Comparison of ENCODE assay signal across 17 cellular contexts in genomic region chr11:61406991-61407728, GRCh38.
"Had no signal": no experiment of that assay in that cellular context is flagged by ENCODE, and none has a peak within 500 bp of the region (broad histone marks: within the 10 kb centered on the region; RNA-seq: fewer than 3 reads in every experiment).

No MANE protein-coding gene starts in this region.

- H3K27ac ChIP-seq: heart right ventricle, left lung, ovary, SJCRH30 had no signal

- H3K4me1 ChIP-seq: heart right ventricle, left lung, SJCRH30 had no signal

- H3K27ac Mint-ChIP-seq: activated naive CD4-positive, alpha-beta T cell treated with anti-CD3 and anti-CD28 coated beads for 36 hours; activated T-helper 17 cell treated with anti-CD3 and anti-CD28 coated beads, Interleukin-2, amount 50 U/mL, for 72 hours; nephron; type B pancreatic cell had no signal

- H3K9me3 Mint-ChIP-seq: activated naive CD4-positive, alpha-beta T cell treated with anti-CD3 and anti-CD28 coated beads for 36 hours; activated T-helper 17 cell treated with anti-CD3 and anti-CD28 coated beads, Interleukin-2, amount 50 U/mL, for 72 hours; nephron; type B pancreatic cell had no signal

- DNase-seq: activated CD4-positive, alpha-beta T cell treated with anti-CD3 and anti-CD28 coated beads, Interleukin-2, amount 50 U/mL, for 48 hours; activated CD8-positive, alpha-beta memory T cell treated with anti-CD3 and anti-CD28 coated beads, Interleukin-2, amount 50 U/mL, for 4 hours; activated naive CD4-positive, alpha-beta T cell treated with anti-CD3 and anti-CD28 coated beads for 36 hours; amygdala; foreskin melanocyte; heart right ventricle; islet precursor cell; left lung; mesenchymal stem cell; ovary; retina; SJCRH30 had no signal

- H3K4me3 Mint-ChIP-seq: activated naive CD4-positive, alpha-beta T cell treated with anti-CD3 and anti-CD28 coated beads for 36 hours; activated T-helper 17 cell treated with anti-CD3 and anti-CD28 coated beads, Interleukin-2, amount 50 U/mL, for 72 hours; nephron; type B pancreatic cell had no signal

- H3K9me3 ChIP-seq: heart right ventricle, left lung, ovary, SJCRH30 had no signal

- H3K36me3 ChIP-seq: ovary had no signal

- H3K27me3 ChIP-seq: heart right ventricle, left lung, ovary, SJCRH30 had no signal

- H3K4me1 Mint-ChIP-seq: nephron had no signal

- ATAC-seq: activated CD4-positive, CD25-positive, alpha-beta regulatory T cell treated with anti-CD3 and anti-CD28 coated beads, Interleukin-2, amount 50 U/mL, for 24 hours; activated T-helper 17 cell treated with anti-CD3 and anti-CD28 coated beads, Interleukin-2, amount 50 U/mL, for 72 hours; heart right ventricle; left lung had no signal

- H3K4me3 ChIP-seq: heart right ventricle, left lung, ovary, SJCRH30, skin epidermis had no signal

- H3K27me3 Mint-ChIP-seq: activated T-helper 17 cell treated with anti-CD3 and anti-CD28 coated beads, Interleukin-2, amount 50 U/mL, for 72 hours; type B pancreatic cell had no signal
